22 cellular contexts compared by ENCODE assay signal in genomic region chr7:130346941-130347340, GRCh38. TPM values are rescaled to one million over a fixed set of nuclear protein-coding genes. Genes with fewer than 3 reads are reported as not detected.
"Had no signal": no experiment of that assay in that cellular context is flagged by ENCODE, and none has a peak within 500 bp of the region (broad histone marks: within the 10 kb centered on the region; RNA-seq: fewer than 3 reads in every experiment).

No MANE protein-coding gene starts in this region.

- H3K27ac ChIP-seq: KMS-11, SJSA1, SK-N-MC had no signal

- H3K9me3 ChIP-seq: SJSA1 had no signal

- DNase-seq: Kasumi-1, MM.1S, NCI-H1092 treated with DMSO at 0.1 percent for 48 hours, NCI-H1417, NCI-H1436 treated with DMSO at 0.1 percent for 48 hours, NCI-H1694, NCI-H187 treated with DMSO at 0.1 percent for 48 hours, NCI-H2029 treated with DMSO at 0.1 percent for 48 hours, NCI-H2107, NCI-H2227 treated with DMSO at 0.1 percent for 48 hours, NCI-H524 treated with DMSO at 0.1 percent for 48 hours, NCI-H774, Right ventricle myocardium superior, RPMI8226, SIG-M5 had no signal

- H3K36me3 ChIP-seq: SJSA1 had no signal

- H3K9ac ChIP-seq: KMS-11 had no signal

- H3K4me3 ChIP-seq: SJSA1, SK-N-MC had no signal

- FAIRE-seq: RCC 7860 had no signal

- H3K27me3 ChIP-seq: SJSA1 had no signal

- H3K4me2 ChIP-seq: KMS-11 had no signal

RNA-seq across cellular contexts. Expression of gene CPA5, which starts 2.3 kb away (rescaled TPM):
- total RNA-seq: HT-29, M059J, NCI-H460, Right ventricle myocardium superior had no signal

RNA-seq across cellular contexts. Expression of gene CPA1, which starts 33.4 kb away (rescaled TPM):
- total RNA-seq: HT-29, M059J, NCI-H460, Right ventricle myocardium superior, SJSA1 had no signal

RNA-seq across cellular contexts. Expression of gene CPA4, which starts 54.0 kb away (rescaled TPM):
- total RNA-seq: HT-29, Right ventricle myocardium superior had no signal
